Comparison of ENCODE assay signal across 9 cellular contexts in genomic region chr1:235888119-235888643, GRCh38. TPM values are rescaled to one million over a fixed set of nuclear protein-coding genes. Genes with fewer than 3 reads are reported as not detected.
A peak's percentile ranks its signal among the peaks of the same experiment; 100 is the strongest.
DNase-seq lines count a peak whose midpoint lies in the region; ATAC-seq and TF ChIP-seq lines count a peak whose summit lies in the region.
"Had no signal": no experiment of that assay in that cellular context is flagged by ENCODE, and none has a peak within 500 bp of the region (broad histone marks: within the 10 kb centered on the region; RNA-seq: fewer than 3 reads in every experiment).

No MANE protein-coding gene starts in this region.

- H3K4me1 Mint-ChIP-seq in activated naive CD8-positive, alpha-beta T cell treated with anti-CD3 and anti-CD28 coated beads, Interleukin-2, amount 10 ng/mL, durations not matched to agents 7 days and 5 days: peaks cover 42% of the 10 kb centered on the region

- ATAC-seq in GM21390 (IDR thresholded peaks at IDR 0.05; ENCODE audit: unreplicated experiment) (peak; percentile 73), HG03575 (IDR thresholded peaks at IDR 0.05; ENCODE audit: extremely low read depth, insufficient number of reproducible peaks, low FRiP score, unreplicated experiment) (peak; percentile 44)
- ATAC-seq in activated naive CD8-positive, alpha-beta T cell treated with anti-CD3 and anti-CD28 coated beads, Interleukin-2, amount 10 ng/mL, durations not matched to agents 7 days and 5 days (ENCODE audit: low read depth): peak; percentile 96

- peaks cover 2% of the 10 kb centered on the region for H3K36me3 Mint-ChIP-seq in activated naive CD8-positive, alpha-beta T cell treated with anti-CD3 and anti-CD28 coated beads, Interleukin-2, amount 10 ng/mL, durations not matched to agents 7 days and 5 days

- H3K4me3 Mint-ChIP-seq in activated naive CD8-positive, alpha-beta T cell treated with anti-CD3 and anti-CD28 coated beads, Interleukin-2, amount 10 ng/mL, durations not matched to agents 7 days and 5 days: peak overlapping the region; percentile 77

- no peak overlapping the region for H3K4me3 ChIP-seq in WERI-Rb-1 (ENCODE audit: low read depth, low read length)
- H3K4me3 ChIP-seq: SJSA1 had no signal

- no peaks in the 10 kb centered on the region for H3K9me3 ChIP-seq in WERI-Rb-1 (ENCODE audit: severe bottlenecking)
- H3K9me3 ChIP-seq: SJSA1 had no signal

- H3K9me3 Mint-ChIP-seq in activated naive CD8-positive, alpha-beta T cell treated with anti-CD3 and anti-CD28 coated beads, Interleukin-2, amount 10 ng/mL, durations not matched to agents 7 days and 5 days: no peaks in the 10 kb centered on the region

- H3K27ac Mint-ChIP-seq in activated naive CD8-positive, alpha-beta T cell treated with anti-CD3 and anti-CD28 coated beads, Interleukin-2, amount 10 ng/mL, durations not matched to agents 7 days and 5 days: peak overlapping the region; percentile 95

- no peaks in the 10 kb centered on the region for H3K27me3 ChIP-seq in WERI-Rb-1 (ENCODE audit: insufficient read depth, low read depth, severe bottlenecking)
- H3K27me3 ChIP-seq: SJSA1 had no signal

- H3K27ac ChIP-seq in WERI-Rb-1: no peak overlapping the region
- H3K27ac ChIP-seq: SJSA1 had no signal

- DNase-seq in CD1c-positive myeloid dendritic cell (ENCODE audit: extremely low spot score) (peak; percentile 91), HUDEP-2 (lab: John Stamatoyannopoulos, UW; ENCODE audit: unreplicated experiment in 76 of 76) (no peak), WERI-Rb-1 (no peak), COLO829 (ENCODE audit: low spot score) (no peak), SKM-1 (lab: John Stamatoyannopoulos, UW; ENCODE audit: unreplicated experiment) (no peak)
- no peak for DNase-seq in activated naive CD8-positive, alpha-beta T cell treated with anti-CD3 and anti-CD28 coated beads, Interleukin-2, amount 10 ng/mL, durations not matched to agents 7 days and 5 days

- POLR2A ChIA-PET in activated naive CD8-positive, alpha-beta T cell treated with anti-CD3 and anti-CD28 coated beads, Interleukin-2, amount 10 ng/mL, durations not matched to agents 7 days and 5 days (lab: Charles Lee): interaction anchor here (0.6 to 3.5 kb wide), 9 partner anchors 10 to 84 kb away, joined by 3 to 57 read pairs (median 3); partner anchors contain the start of gene LYST

- no peaks in the 10 kb centered on the region for H3K27me3 Mint-ChIP-seq in activated naive CD8-positive, alpha-beta T cell treated with anti-CD3 and anti-CD28 coated beads, Interleukin-2, amount 10 ng/mL, durations not matched to agents 7 days and 5 days

- H3K36me3 ChIP-seq in WERI-Rb-1: no peaks in the 10 kb centered on the region
- H3K36me3 ChIP-seq: SJSA1 had no signal

- TF ChIP-seq CTCF in WERI-Rb-1 (IDR thresholded peaks at IDR 0.05; ENCODE audit: low read depth, low read length): no peak

RNA-seq across cellular contexts. Expression of gene LYST, which starts 21.5 kb away (rescaled TPM):
- total RNA-seq in activated naive CD8-positive, alpha-beta T cell treated with anti-CD3 and anti-CD28 coated beads, Interleukin-2, amount 10 ng/mL, durations not matched to agents 7 days and 5 days: 10 to 100 TPM; 52.8 to 61.2 TPM

Comparison
In these comparisons a context has a peak if more than half of its experiments do, and no peak if none do; other contexts are left out.
1. ATAC-seq: peak in every context shown above with its lines; median percentile 96 in activated naive CD8-positive, alpha-beta T cell treated with anti-CD3 and anti-CD28 coated beads, Interleukin-2, amount 10 ng/mL, durations not matched to agents 7 days and 5 days; 73 in GM21390; 44 in HG03575.